ENCODE assay signal across 21 cellular contexts in genomic region chr14:45970589-45970988, GRCh38.
"Had no signal": no experiment of that assay in that cellular context is flagged by ENCODE, and none has a peak within 500 bp of the region (broad histone marks: within the 10 kb centered on the region; RNA-seq: fewer than 3 reads in every experiment).

No MANE protein-coding gene starts in this region.

- H3K4me3 ChIP-seq: coronary artery had no signal

- ATAC-seq: activated CD8-positive, alpha-beta T cell treated with anti-CD3 and anti-CD28 coated beads, Interleukin-2, amount 10 ng/mL, durations not matched to agents 7 days and 5 days; T-helper 17 cell; WTC11 had no signal

- DNase-seq: activated CD4-positive, alpha-beta T cell treated with anti-CD3 and anti-CD28 coated beads for 48 hours; activated CD4-positive, alpha-beta T cell treated with anti-CD3 and anti-CD28 coated beads, Interleukin-2, amount 50 U/mL, for 4 hours; activated CD4-positive, CD25-positive, alpha-beta regulatory T cell treated with anti-CD3 and anti-CD28 coated beads, Interleukin-2, amount 50 U/mL, for 72 hours; activated CD8-positive, alpha-beta memory T cell treated with anti-CD3 and anti-CD28 coated beads, Interleukin-2, amount 50 U/mL, for 48 hours; activated CD8-positive, alpha-beta T cell treated with anti-CD3 and anti-CD28 coated beads, Interleukin-2, amount 10 ng/mL, durations not matched to agents 7 days and 5 days; activated effector memory CD4-positive, alpha-beta T cell treated with Interleukin-2 at 50 U/mL for 16 hours; activated naive CD4-positive, alpha-beta T cell; activated T-cell treated with anti-CD3 and anti-CD28 coated beads, Interleukin-2, amount 50 U/mL, for 1 hour; aorta; central memory CD4-positive, alpha-beta T cell; Kasumi-1; KBM-7; NCI-H1417 treated with DMSO at 0.1 percent for 48 hours; NCI-H2171; NCI-H2227 treated with DMSO at 0.1 percent for 48 hours; NCI-H526; SHP77 treated with DMSO at 0.1 percent for 48 hours; T-helper 17 cell; T-helper 9 cell had no signal

- H3K27ac ChIP-seq: coronary artery had no signal
